ENCODE assay signal across 1 cellular context in genomic region chr6:57173886-57174510, GRCh38.
TF ChIP-seq lines count a peak whose summit lies in the region.

No MANE protein-coding gene starts in this region.

TF ChIP-seq in GM12878, 131 proteins besides CTCF, POLR2A, EP300 and RAD21 (continued from another document):
- TF ChIP-seq MLLT1 (IDR thresholded peaks at IDR 0.05), result no peak
- TF ChIP-seq ZZZ3 (IDR thresholded peaks at IDR 0.05; ENCODE audit: control insufficient read depth, insufficient read length, low read depth), result no peak
- no peak for TF ChIP-seq TCF7 (IDR thresholded peaks at IDR 0.05; ENCODE audit: borderline replicate concordance)
- TF ChIP-seq, protein P1, sequence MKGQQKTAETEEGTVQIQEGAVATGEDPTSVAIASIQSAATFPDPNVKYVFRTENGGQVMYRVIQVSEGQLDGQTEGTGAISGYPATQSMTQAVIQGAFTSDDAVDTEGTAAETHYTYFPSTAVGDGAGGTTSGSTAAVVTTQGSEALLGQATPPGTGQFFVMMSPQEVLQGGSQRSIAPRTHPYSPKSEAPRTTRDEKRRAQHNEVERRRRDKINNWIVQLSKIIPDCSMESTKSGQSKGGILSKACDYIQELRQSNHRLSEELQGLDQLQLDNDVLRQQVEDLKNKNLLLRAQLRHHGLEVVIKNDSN (IDR thresholded peaks at IDR 0.05; ENCODE audit: borderline replicate concordance, extremely low read length, insufficient read depth, low read depth, low read length), result no peak
